In genomic region chr7:77698042-77698625, GRCh38 we compare ENCODE assay signal across 8 cellular contexts. TPM values are rescaled to one million over a fixed set of nuclear protein-coding genes. Genes with fewer than 3 reads are reported as not detected.
A peak's percentile ranks its signal among the peaks of the same experiment; 100 is the strongest.
DNase-seq lines count a peak whose midpoint lies in the region; ATAC-seq and TF ChIP-seq lines count a peak whose summit lies in the region.

No MANE protein-coding gene starts in this region.

- ATAC-seq in HG03520 (IDR thresholded peaks at IDR 0.05; ENCODE audit: unreplicated experiment), result no peak

- H3K9ac ChIP-seq in SK-N-MC (ENCODE audit: insufficient read length), result peak overlapping the region; percentile 90
- H3K9ac ChIP-seq in fibroblast of lung (ENCODE audit: insufficient read depth, low read length), result no peak overlapping the region
- H3K9ac ChIP-seq in skeletal muscle tissue (ENCODE audit: low read depth in 1 of 3, low read length in 3 of 3), result peak overlapping the region; percentile 93 to 99 (median 95)

- TF ChIP-seq CTCF in fibroblast of lung (conservative IDR thresholded peaks at IDR 0.05 in 1 of 2, IDR thresholded peaks at IDR 0.05 in 1 of 2; ENCODE audit: low read depth in 1 of 2, low read length in 2 of 2), result no peak

- no peaks in the 10 kb centered on the region for H3K9me3 ChIP-seq in SK-N-MC (ENCODE audit: low read depth, low read length)
- H3K9me3 ChIP-seq in fibroblast of lung (ENCODE audit: control insufficient read depth, insufficient read depth, low read depth, low read length), result no peaks in the 10 kb centered on the region
- H3K9me3 ChIP-seq in skeletal muscle tissue (ENCODE audit: control insufficient read depth in 3 of 3, low read length in 3 of 3), result no peaks in the 10 kb centered on the region

- H3K36me3 ChIP-seq in SK-N-MC (ENCODE audit: insufficient read depth, low read length) (peaks cover 7% of the 10 kb centered on the region; the same call in 1 of the 2 replicates), fibroblast of lung (ENCODE audit: control insufficient read depth, insufficient read depth, low read length) (no peaks in the 10 kb centered on the region), skeletal muscle tissue (ENCODE audit: control insufficient read depth in 3 of 3, insufficient read depth in 3 of 3, low read length in 3 of 3) (peaks cover 0 to 4% (median 0%) of the 10 kb centered on the region in 3 donors)

- H3K79me2 ChIP-seq in fibroblast of lung (ENCODE audit: control insufficient read depth, insufficient read depth, low read length), result peaks cover 77% of the 10 kb centered on the region

- no peak overlapping the region for H2AFZ ChIP-seq in fibroblast of lung (ENCODE audit: low read length)

- H3K27ac ChIP-seq in SK-N-MC (peak overlapping the region; percentile 18; the same call in 1 of the 2 replicates), fibroblast of lung (ENCODE audit: insufficient read depth, low read length) (peak overlapping the region; percentile 88), skeletal muscle tissue (ENCODE audit: low read depth, low read length) (peak overlapping the region; percentile 95)

- H3K4me2 ChIP-seq in fibroblast of lung (ENCODE audit: extremely low read depth, insufficient read depth, low read length), result peak overlapping the region; percentile 70

- H3K27me3 ChIP-seq in fibroblast of lung (ENCODE audit: control insufficient read depth, insufficient read depth, low read length) (no peaks in the 10 kb centered on the region), skeletal muscle tissue (ENCODE audit: control insufficient read depth in 3 of 3, insufficient read depth in 3 of 3, low read length in 3 of 3) (no peaks in the 10 kb centered on the region)

- DNase-seq in DMS 273 (lab: John Stamatoyannopoulos, UW; ENCODE audit: unreplicated experiment) (peak; percentile 39), DMS 273 treated with DMSO at 0.1 percent for 48 hours (lab: John Stamatoyannopoulos, UW) (no peak), SK-N-MC (ENCODE audit: low read depth, low spot score) (no peak), fibroblast of lung (ENCODE audit: low read depth in 2 of 2) (no peak), AG08396 (ENCODE audit: low spot score) (no peak)
- no peak for DNase-seq in activated naive CD4-positive, alpha-beta T cell (lab: John Stamatoyannopoulos, UW)

- H3K4me3 ChIP-seq in SK-N-MC (peak overlapping the region; percentile 94), fibroblast of lung (replicated peaks in 1 of 4; ENCODE audit: control extremely low read depth in 1 of 4, insufficient read depth in 1 of 4, low read depth in 3 of 4, low read length in 4 of 4) (peak overlapping the region; percentile 81 to 96 (median 87)), skeletal muscle tissue (ENCODE audit: low read length in 3 of 3) (peak overlapping the region; percentile 97 to 99 (median 98))

- H3K4me1 ChIP-seq in fibroblast of lung (ENCODE audit: control insufficient read depth, extremely low read depth, insufficient read depth, low read length), result peaks cover 2% of the 10 kb centered on the region
- H3K4me1 ChIP-seq in skeletal muscle tissue (ENCODE audit: control insufficient read depth in 3 of 3, insufficient read depth in 3 of 3, low read length in 3 of 3), result peaks cover 7 to 23% (median 19%) of the 10 kb centered on the region in 3 donors

- no peaks in the 10 kb centered on the region for H4K20me1 ChIP-seq in fibroblast of lung (ENCODE audit: control insufficient read depth, extremely low read depth, insufficient read depth, low read length)

RNA-seq across cellular contexts. Expression of gene RSBN1L, which starts 1.9 kb away (rescaled TPM):
- total RNA-seq in fibroblast of lung (19.7 and 20.0 TPM in 2 replicates), skeletal muscle tissue (24.0 TPM)
- polyA plus RNA-seq in fibroblast of lung, result 10.5 and 12.0 TPM in 2 replicates
- 9.6 and 10.4 TPM in 2 replicates for polyA plus RNA-seq in fibroblast of lung (2012)
- polyA minus RNA-seq in fibroblast of lung (ENCODE audit: low replicate concordance), result 1.9 and 2.1 TPM in 2 replicates

Comparison
In these comparisons a context has a peak if more than half of its experiments do, and no peak if none do; other contexts are left out.
1. H3K27ac ChIP-seq: peak in every context shown above with its lines; median percentile 95 in skeletal muscle tissue; 88 in fibroblast of lung; 18 in SK-N-MC.